ENCODE assay signal across 8 cellular contexts in the genomic region with DNA sequence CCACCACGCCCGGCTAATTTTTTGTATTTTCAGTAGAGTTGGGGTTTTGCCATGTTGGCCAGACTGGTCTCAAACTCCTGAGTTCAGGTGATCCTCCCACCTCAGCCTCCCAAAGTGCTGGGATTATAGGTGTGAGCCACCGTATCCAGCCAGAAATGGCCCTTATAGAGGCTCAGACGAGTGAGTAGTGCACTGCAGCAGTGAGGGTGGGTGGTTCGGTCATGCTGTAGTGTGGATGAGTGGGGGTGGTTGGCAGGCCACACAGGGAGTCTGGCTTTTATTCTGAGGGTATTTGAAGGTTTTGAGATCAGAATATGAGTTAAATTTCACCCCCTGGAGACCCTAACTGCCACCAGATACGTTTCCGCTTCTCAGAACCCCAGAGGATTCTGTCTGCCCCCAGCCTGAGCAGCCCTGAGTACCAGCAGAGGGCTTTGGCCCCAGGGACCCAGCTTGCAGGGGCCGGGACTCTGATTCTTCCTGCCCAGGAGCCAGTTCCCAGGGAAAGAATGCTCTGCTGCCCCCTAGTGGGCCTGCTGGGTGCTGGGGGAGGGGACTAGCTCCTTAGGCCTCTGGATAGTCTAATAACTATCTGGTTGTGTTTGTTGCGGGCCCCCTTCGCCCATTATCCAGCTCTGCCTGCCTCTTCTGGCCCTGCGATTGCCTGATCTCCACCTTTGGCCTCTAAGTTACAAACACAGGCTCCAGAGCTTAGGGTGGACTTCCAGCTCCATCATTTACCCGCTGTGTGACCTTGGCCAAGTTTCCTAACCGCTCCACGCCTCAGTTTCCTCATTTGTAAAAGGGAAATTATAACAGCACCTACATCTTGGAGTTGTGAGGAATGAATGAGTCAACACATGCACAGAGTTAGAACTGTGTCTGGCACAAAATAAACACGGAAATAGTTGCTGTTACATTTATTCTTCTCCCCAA. TPM values are rescaled to one million over a fixed set of nuclear protein-coding genes. Genes with fewer than 3 reads are reported as not detected.
DNase-seq lines count a peak whose midpoint lies in the region; ATAC-seq and TF ChIP-seq lines count a peak whose summit lies in the region.

No MANE protein-coding gene starts in this region.

- H3K4me3 Mint-ChIP-seq in activated T-helper 1 cell treated with anti-CD3 and anti-CD28 coated beads, Interleukin-12 subunit alpha, Interleukin-12 subunit beta, Interleukin-2, Interleukin-4 antibody, amounts not matched to agents 30 ng/mL and 10 ng/mL and 1 ng/mL, durations not matched to agents 14 hours and 24 hours and 36 hours = peak overlapping the region; percentile 73
- peak overlapping the region; percentile 82 for H3K4me3 Mint-ChIP-seq in nephron progenitor cell

- H3K27ac Mint-ChIP-seq in activated T-helper 1 cell treated with anti-CD3 and anti-CD28 coated beads, Interleukin-12 subunit alpha, Interleukin-12 subunit beta, Interleukin-2, Interleukin-4 antibody, amounts not matched to agents 30 ng/mL and 10 ng/mL and 1 ng/mL, durations not matched to agents 14 hours and 24 hours and 36 hours = peak overlapping the region; percentile 35
- H3K27ac Mint-ChIP-seq in nephron progenitor cell = peak overlapping the region; percentile 51

- no peaks in the 10 kb centered on the region for H3K27me3 ChIP-seq in fibroblast of lung (ENCODE audit: control insufficient read depth, insufficient read depth, low read length)

- H3K79me2 ChIP-seq in fibroblast of lung (ENCODE audit: control insufficient read depth, insufficient read depth, low read length) = peaks cover 5% of the 10 kb centered on the region

- H3K36me3 ChIP-seq in fibroblast of lung (ENCODE audit: control insufficient read depth, insufficient read depth, low read length) = peaks cover 2% of the 10 kb centered on the region

- H3K9me3 Mint-ChIP-seq in activated T-helper 1 cell treated with anti-CD3 and anti-CD28 coated beads, Interleukin-12 subunit alpha, Interleukin-12 subunit beta, Interleukin-2, Interleukin-4 antibody, amounts not matched to agents 30 ng/mL and 10 ng/mL and 1 ng/mL, durations not matched to agents 14 hours and 24 hours and 36 hours = no peaks in the 10 kb centered on the region
- H3K9me3 Mint-ChIP-seq in nephron progenitor cell = no peaks in the 10 kb centered on the region

- no peaks in the 10 kb centered on the region for H4K20me1 ChIP-seq in fibroblast of lung (ENCODE audit: control insufficient read depth, extremely low read depth, insufficient read depth, low read length)

- no peak overlapping the region for H2AFZ ChIP-seq in fibroblast of lung (ENCODE audit: low read length)

- peak overlapping the region in 1 of 4 experiments; percentile 2 for H3K4me3 ChIP-seq in fibroblast of lung (replicated peaks in 1 of 4; ENCODE audit: control extremely low read depth in 1 of 4, insufficient read depth in 1 of 4, low read depth in 3 of 4, low read length in 4 of 4)

- peak; percentile 90 for TF ChIP-seq CTCF in LNCAP (IDR thresholded peaks at IDR 0.05)
- TF ChIP-seq CTCF in fibroblast of lung (conservative IDR thresholded peaks at IDR 0.05 in 1 of 2, IDR thresholded peaks at IDR 0.05 in 1 of 2; ENCODE audit: low read depth in 1 of 2, low read length in 2 of 2) = peak; percentile 97
- TF ChIP-seq CTCF in nephron progenitor cell (IDR thresholded peaks at IDR 0.05) = peak; percentile 92

- H3K4me1 Mint-ChIP-seq in activated T-helper 1 cell treated with anti-CD3 and anti-CD28 coated beads, Interleukin-12 subunit alpha, Interleukin-12 subunit beta, Interleukin-2, Interleukin-4 antibody, amounts not matched to agents 30 ng/mL and 10 ng/mL and 1 ng/mL, durations not matched to agents 14 hours and 24 hours and 36 hours (ENCODE audit: low read depth) = peaks cover 27% of the 10 kb centered on the region
- peaks cover 33% of the 10 kb centered on the region for H3K4me1 Mint-ChIP-seq in nephron progenitor cell

- no peaks in the 10 kb centered on the region for H3K27me3 Mint-ChIP-seq in activated T-helper 1 cell treated with anti-CD3 and anti-CD28 coated beads, Interleukin-12 subunit alpha, Interleukin-12 subunit beta, Interleukin-2, Interleukin-4 antibody, amounts not matched to agents 30 ng/mL and 10 ng/mL and 1 ng/mL, durations not matched to agents 14 hours and 24 hours and 36 hours (ENCODE audit: insufficient read depth)
- no peaks in the 10 kb centered on the region for H3K27me3 Mint-ChIP-seq in nephron progenitor cell (ENCODE audit: low read depth, poor library complexity)

- H3K27ac ChIP-seq in fibroblast of lung (ENCODE audit: insufficient read depth, low read length) = no peak overlapping the region

- H3K36me3 Mint-ChIP-seq in activated T-helper 1 cell treated with anti-CD3 and anti-CD28 coated beads, Interleukin-12 subunit alpha, Interleukin-12 subunit beta, Interleukin-2, Interleukin-4 antibody, amounts not matched to agents 30 ng/mL and 10 ng/mL and 1 ng/mL, durations not matched to agents 14 hours and 24 hours and 36 hours (ENCODE audit: low read depth) = peaks cover 18% of the 10 kb centered on the region
- peaks cover 29% of the 10 kb centered on the region for H3K36me3 Mint-ChIP-seq in nephron progenitor cell (ENCODE audit: low read depth)

- DNase-seq in 8988T = peak; percentile 58
- peak; percentile 94 for DNase-seq in RPMI8226
- peak; percentile 86 for DNase-seq in activated T-helper 1 cell treated with anti-CD3 and anti-CD28 coated beads, Interleukin-12 subunit alpha, Interleukin-12 subunit beta, Interleukin-2, Interleukin-4 antibody, amounts not matched to agents 30 ng/mL and 10 ng/mL and 1 ng/mL, durations not matched to agents 14 hours and 24 hours and 36 hours (ENCODE audit: low spot score)
- DNase-seq in fibroblast of lung (ENCODE audit: low read depth in 2 of 2) = peak; percentile 70 to 83
- peak; percentile 96 for DNase-seq in nephron progenitor cell
- peak; percentile 77 to 94 (median 88) for DNase-seq in stimulated activated naive CD4-positive, alpha-beta T cell (lab: John Stamatoyannopoulos, UW)

- ATAC-seq in GM18867 (IDR thresholded peaks at IDR 0.05; ENCODE audit: unreplicated experiment) = peak; percentile 46

- intact Hi-C loops in activated T-helper 1 cell treated with anti-CD3 and anti-CD28 coated beads, Interleukin-12 subunit alpha, Interleukin-12 subunit beta, Interleukin-2, Interleukin-4 antibody, amounts not matched to agents 30 ng/mL and 10 ng/mL and 1 ng/mL, durations not matched to agents 14 hours and 24 hours and 36 hours (cut with micrococcal nuclease) = loop anchor here (1.0 to 5.0 kb wide), 4 partner anchors 8 to 317 kb away; a partner anchor contains a TSS

- peak overlapping the region; percentile 48 for H3K4me2 ChIP-seq in fibroblast of lung (ENCODE audit: extremely low read depth, insufficient read depth, low read length)

- no peaks in the 10 kb centered on the region for H3K9me3 ChIP-seq in fibroblast of lung (ENCODE audit: control insufficient read depth, insufficient read depth, low read depth, low read length)

- peak overlapping the region; percentile 23 for H3K9ac ChIP-seq in fibroblast of lung (ENCODE audit: insufficient read depth, low read length)

- H3K4me1 ChIP-seq in fibroblast of lung (ENCODE audit: control insufficient read depth, extremely low read depth, insufficient read depth, low read length) = peaks cover 4% of the 10 kb centered on the region

RNA-seq across cellular contexts. Expression of a gene that starts 2.0 kb away (rescaled TPM):
- 8.1 and 8.9 TPM in 2 replicates for total RNA-seq in activated T-helper 1 cell treated with anti-CD3 and anti-CD28 coated beads, Interleukin-12 subunit alpha, Interleukin-12 subunit beta, Interleukin-2, Interleukin-4 antibody, amounts not matched to agents 30 ng/mL and 10 ng/mL and 1 ng/mL, durations not matched to agents 14 hours and 24 hours and 36 hours
- 8.4 and 10.5 TPM in 2 replicates for total RNA-seq in fibroblast of lung
- polyA plus RNA-seq in fibroblast of lung = 3.1 and 4.5 TPM in 2 replicates
- 3.5 and 8.0 TPM in 2 replicates for polyA plus RNA-seq in fibroblast of lung (2012)
- 1.4 and 4.7 TPM in 2 replicates for polyA minus RNA-seq in fibroblast of lung (ENCODE audit: low replicate concordance)

RNA-seq across cellular contexts. Expression of a gene that starts 14.2 kb away (rescaled TPM):
- total RNA-seq in activated T-helper 1 cell treated with anti-CD3 and anti-CD28 coated beads, Interleukin-12 subunit alpha, Interleukin-12 subunit beta, Interleukin-2, Interleukin-4 antibody, amounts not matched to agents 30 ng/mL and 10 ng/mL and 1 ng/mL, durations not matched to agents 14 hours and 24 hours and 36 hours = 20.2 and 21.4 TPM in 2 replicates
- 7.3 and 7.7 TPM in 2 replicates for total RNA-seq in fibroblast of lung
- 3.2 and 4.0 TPM in 2 replicates for polyA plus RNA-seq in fibroblast of lung
- polyA plus RNA-seq in fibroblast of lung (2012) = 3.6 and 4.4 TPM in 2 replicates
- 3.7 and 5.3 TPM in 2 replicates for polyA minus RNA-seq in fibroblast of lung (ENCODE audit: low replicate concordance)

RNA-seq across cellular contexts. Expression of a gene that starts 20.4 kb away (rescaled TPM):
- total RNA-seq in activated T-helper 1 cell treated with anti-CD3 and anti-CD28 coated beads, Interleukin-12 subunit alpha, Interleukin-12 subunit beta, Interleukin-2, Interleukin-4 antibody, amounts not matched to agents 30 ng/mL and 10 ng/mL and 1 ng/mL, durations not matched to agents 14 hours and 24 hours and 36 hours = 173 and 178 TPM in 2 replicates
- total RNA-seq in fibroblast of lung = 6.6 and 8.5 TPM in 2 replicates
- polyA plus RNA-seq in fibroblast of lung = 23.6 and 38.1 TPM in 2 replicates
- 26.1 and 41.7 TPM in 2 replicates for polyA plus RNA-seq in fibroblast of lung (2012)
- 7.5 and 25.0 TPM in 2 replicates for polyA minus RNA-seq in fibroblast of lung (ENCODE audit: low replicate concordance)

RNA-seq across cellular contexts. Expression of a gene that starts 27.0 kb away (rescaled TPM):
- total RNA-seq in activated T-helper 1 cell treated with anti-CD3 and anti-CD28 coated beads, Interleukin-12 subunit alpha, Interleukin-12 subunit beta, Interleukin-2, Interleukin-4 antibody, amounts not matched to agents 30 ng/mL and 10 ng/mL and 1 ng/mL, durations not matched to agents 14 hours and 24 hours and 36 hours = 195 and 200 TPM in 2 replicates
- total RNA-seq in fibroblast of lung = 0.17 and 0.26 TPM in 2 replicates
- polyA plus RNA-seq in fibroblast of lung = 0.17 TPM in 1 of 2 replicates, not detected in the other
- 0.78 and 2.0 TPM in 2 replicates for polyA plus RNA-seq in fibroblast of lung (2012)
- 0.24 TPM in 1 of 2 replicates, not detected in the other for polyA minus RNA-seq in fibroblast of lung (ENCODE audit: low replicate concordance)

RNA-seq across cellular contexts. Expression of a gene that starts 34.8 kb away (rescaled TPM):
- 2.0 and 2.7 TPM in 2 replicates for total RNA-seq in activated T-helper 1 cell treated with anti-CD3 and anti-CD28 coated beads, Interleukin-12 subunit alpha, Interleukin-12 subunit beta, Interleukin-2, Interleukin-4 antibody, amounts not matched to agents 30 ng/mL and 10 ng/mL and 1 ng/mL, durations not matched to agents 14 hours and 24 hours and 36 hours
- total RNA-seq in fibroblast of lung = not detected in 2 replicates
- 0.11 and 0.45 TPM in 2 replicates for polyA plus RNA-seq in fibroblast of lung
- 0.78 and 0.87 TPM in 2 replicates for polyA plus RNA-seq in fibroblast of lung (2012)
- 2.8 TPM in 1 of 2 replicates, not detected in the other for polyA minus RNA-seq in fibroblast of lung (ENCODE audit: low replicate concordance)

Comparison
In these comparisons a context has a peak if more than half of its experiments do, and no peak if none do; other contexts are left out.
1. RNA of a gene that starts 20.4 kb away (total RNA-seq): 173 to 178 TPM in activated T-helper 1 cell treated with anti-CD3 and anti-CD28 coated beads, Interleukin-12 subunit alpha, Interleukin-12 subunit beta, Interleukin-2, Interleukin-4 antibody, amounts not matched to agents 30 ng/mL and 10 ng/mL and 1 ng/mL, durations not matched to agents 14 hours and 24 hours and 36 hours; 6.6 to 8.5 TPM in fibroblast of lung; every median in the first group is over 10 times any median in the second.
2. Peak in every context shown above with its lines, with median percentiles within 50 percentile points of each other: DNase-seq and CTCF ChIP-seq.